In the genomic region with DNA sequence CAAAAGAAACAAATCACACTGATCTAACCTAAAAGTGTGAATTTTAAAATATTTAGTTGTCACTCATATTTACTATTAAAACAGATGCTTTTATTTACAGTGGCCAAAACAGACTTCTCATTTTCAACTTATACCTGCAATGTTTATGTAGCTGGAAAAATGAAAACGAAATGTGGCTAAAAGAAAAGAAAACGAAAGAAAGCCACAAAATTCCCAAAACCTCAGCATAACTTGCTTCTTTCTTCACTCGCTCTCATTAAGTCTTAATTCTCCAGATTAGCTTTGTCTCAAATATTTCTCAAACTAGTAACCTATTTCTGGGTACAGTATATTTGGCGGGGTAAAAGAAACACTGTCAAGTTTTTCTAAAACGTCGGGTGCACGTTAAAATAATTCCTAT, we compare ENCODE assay signal across 8 cellular contexts. TPM values are rescaled to one million over a fixed set of nuclear protein-coding genes. Genes with fewer than 3 reads are reported as not detected.
A peak's percentile ranks its signal among the peaks of the same experiment; 100 is the strongest.
DNase-seq lines count a peak whose midpoint lies in the region; ATAC-seq and TF ChIP-seq lines count a peak whose summit lies in the region.

No MANE protein-coding gene starts in this region.

- ATAC-seq in DND-41 (ENCODE audit: insufficient read depth, low read depth) (no peak), RWPE2 (ENCODE audit: low read depth) (no peak), HG02938 (IDR thresholded peaks at IDR 0.05; ENCODE audit: unreplicated experiment) (no peak), GM18909 (IDR thresholded peaks at IDR 0.05; ENCODE audit: poor library complexity, unreplicated experiment) (no peak)

- WGBS in esophagus squamous epithelium, 2 donors = 0% methylated on average over 7 of the region's 7 CpGs
- WGBS in trophoblast cell (ENCODE audit: extremely low coverage, insufficient coverage, insufficient read length) = no CpG with 5 or more reads among the region's 7 CpGs

- H4K20me1 ChIP-seq in DND-41 (ENCODE audit: insufficient read depth, low read length) = peaks cover 32% of the 10 kb centered on the region; the same call in 1 of the 2 replicates

- no peak overlapping the region for H2BK5ac ChIP-seq in trophoblast cell (ENCODE audit: low read depth, low read length, poor library complexity)

- H3K27ac ChIP-seq in DND-41 (ENCODE audit: low read length) (peak overlapping the region; percentile 98), RWPE2 (ENCODE audit: poor library complexity, severe bottlenecking) (peak overlapping the region; percentile 71), esophagus squamous epithelium (peak overlapping the region; percentile 74 to 91 (median 86)), trophoblast cell (ENCODE audit: low read depth, low read length) (no peak overlapping the region)

- TF ChIP-seq CTCF in DND-41 (IDR thresholded peaks at IDR 0.05; ENCODE audit: borderline replicate concordance, extremely low read depth, low read length, poor library complexity, severe bottlenecking) = no peak
- no peak for TF ChIP-seq CTCF in RWPE2 (IDR thresholded peaks at IDR 0.05; ENCODE audit: poor library complexity, severe bottlenecking)
- TF ChIP-seq CTCF in esophagus squamous epithelium (IDR thresholded peaks at IDR 0.05) = no peak
- TF ChIP-seq CTCF in GM20000 (IDR thresholded peaks at IDR 0.05; ENCODE audit: extremely low read depth, missing control alignments) = no peak
- no peak for TF ChIP-seq CTCF in GM13976 (IDR thresholded peaks at IDR 0.05; ENCODE audit: borderline replicate concordance, control extremely low read depth, extremely low read depth, insufficient read depth, missing control alignments)

- peak overlapping the region; percentile 78 to 93 for H3K4me3 ChIP-seq in DND-41 (ENCODE audit: low read depth in 1 of 2, low read length in 2 of 2)
- H3K4me3 ChIP-seq in RWPE2 (ENCODE audit: severe bottlenecking) = peak overlapping the region; percentile 72
- H3K4me3 ChIP-seq in esophagus squamous epithelium = peak overlapping the region; percentile 47 to 89 (median 81)
- H3K4me3 ChIP-seq in trophoblast cell (ENCODE audit: low read depth, low read length) = no peak overlapping the region

- no peak overlapping the region for H4K91ac ChIP-seq in trophoblast cell (ENCODE audit: low read depth, low read length)

- H3K4ac ChIP-seq in trophoblast cell (ENCODE audit: low read depth, low read length) = peak overlapping the region; percentile 92

- no peak overlapping the region for H3K14ac ChIP-seq in trophoblast cell (ENCODE audit: low read length)

- H3K4me2 ChIP-seq in DND-41 (ENCODE audit: insufficient read depth, low read length) (peak overlapping the region; percentile 86), trophoblast cell (ENCODE audit: low read length) (peak overlapping the region; percentile 49)

- H2BK12ac ChIP-seq in trophoblast cell (ENCODE audit: low read length) = no peak overlapping the region

- H3K9me3 ChIP-seq in DND-41 (ENCODE audit: insufficient read depth, low read length, severe bottlenecking) (no peaks in the 10 kb centered on the region), RWPE2 (ENCODE audit: severe bottlenecking) (no peaks in the 10 kb centered on the region), esophagus squamous epithelium (no peaks in the 10 kb centered on the region), trophoblast cell (ENCODE audit: insufficient read depth, low read depth, low read length) (no peaks in the 10 kb centered on the region)

- in situ Hi-C loops in GM13976 (cut with MboI; ENCODE audit: low sequenced_read_pairs, unreplicated experiment) = no loop called here

- H3K79me1 ChIP-seq in trophoblast cell (ENCODE audit: low read length) = peaks cover 8% of the 10 kb centered on the region

- H3K18ac ChIP-seq in trophoblast cell (ENCODE audit: low read length) = no peak overlapping the region

- H3K4me1 ChIP-seq in DND-41 (ENCODE audit: insufficient read depth, low read length) = peaks cover 53% of the 10 kb centered on the region
- H3K4me1 ChIP-seq in RWPE2 (ENCODE audit: insufficient read depth, poor library complexity, severe bottlenecking) = peaks cover 40% of the 10 kb centered on the region
- peaks cover 5 to 59% (median 19%) of the 10 kb centered on the region in 3 donors for H3K4me1 ChIP-seq in esophagus squamous epithelium
- H3K4me1 ChIP-seq in trophoblast cell (ENCODE audit: control insufficient read depth in 1 of 2, insufficient read depth in 2 of 2, low read length in 2 of 2) = peaks cover 5 to 13% of the 10 kb centered on the region in 2 experiments

- H3K27me3 ChIP-seq in DND-41 (ENCODE audit: insufficient read depth, low read length, poor library complexity) = no peaks in the 10 kb centered on the region
- no peaks in the 10 kb centered on the region for H3K27me3 ChIP-seq in RWPE2 (ENCODE audit: insufficient read depth, poor library complexity, severe bottlenecking)
- no peaks in the 10 kb centered on the region for H3K27me3 ChIP-seq in esophagus squamous epithelium
- H3K27me3 ChIP-seq in trophoblast cell (ENCODE audit: insufficient read depth, low read length) = no peaks in the 10 kb centered on the region

- H2AK5ac ChIP-seq in trophoblast cell (ENCODE audit: low read length) = no peak overlapping the region

- no peak for TF ChIP-seq POLR2A in esophagus squamous epithelium (IDR thresholded peaks at IDR 0.05)

- DNase-seq in DND-41 = no peak
- no peak for DNase-seq in RWPE2 (ENCODE audit: low spot score)
- DNase-seq in esophagus squamous epithelium (lab: John Stamatoyannopoulos, UW) = no peak
- DNase-seq in trophoblast cell = no peak
- DNase-seq in GM20000 (ENCODE audit: low spot score) = no peak
- no peak for DNase-seq in GM13976 (ENCODE audit: low spot score)

- H3K79me2 ChIP-seq in DND-41 (ENCODE audit: insufficient read depth, low read length) (peaks cover 95% of the 10 kb centered on the region), trophoblast cell (ENCODE audit: control insufficient read depth, insufficient read depth, low read length, poor library complexity) (peaks cover 9% of the 10 kb centered on the region)

- H2BK120ac ChIP-seq in trophoblast cell (ENCODE audit: insufficient read depth, low read length, poor library complexity) = no peak overlapping the region

- H3K23ac ChIP-seq in trophoblast cell (ENCODE audit: low read length) = no peak overlapping the region

- H3K9ac ChIP-seq in DND-41 (ENCODE audit: low read depth, low read length) (peak overlapping the region; percentile 92), trophoblast cell (ENCODE audit: low read length) (no peak overlapping the region)

- H4K12ac ChIP-seq in trophoblast cell (ENCODE audit: low read depth, low read length) = no peak overlapping the region

- H2AFZ ChIP-seq in DND-41 (ENCODE audit: low read depth, low read length) (peak overlapping the region; percentile 71), trophoblast cell (ENCODE audit: insufficient read depth, low read length, poor library complexity) (no peak overlapping the region)

- H4K8ac ChIP-seq in trophoblast cell (ENCODE audit: low read depth, low read length) = no peak overlapping the region

- H3K36me3 ChIP-seq in DND-41 (ENCODE audit: insufficient read depth, low read length) (peaks cover 24% of the 10 kb centered on the region), RWPE2 (ENCODE audit: low read depth) (peaks cover 49% of the 10 kb centered on the region), esophagus squamous epithelium (no peaks in the 10 kb centered on the region), trophoblast cell (ENCODE audit: control insufficient read depth in 1 of 2, insufficient read depth in 2 of 2, low read length in 2 of 2) (no peaks in the 10 kb centered on the region)

- intact Hi-C loops in esophagus squamous epithelium (cut with DNase I) = loop anchor here (5.0 to 10.0 kb wide), 2 partner anchors 104 to 167 kb away; no protein-coding TSS in a partner anchor

RNA-seq across cellular contexts. Expression of a gene that starts 0.7 kb away (rescaled TPM):
- 10 to 100 TPM; 11.2 to 23.3 (median 18.2) TPM for total RNA-seq in esophagus squamous epithelium
- polyA plus RNA-seq in trophoblast cell (2013) = 49.9 and 51.7 TPM in 2 replicates
